In the genomic region with DNA sequence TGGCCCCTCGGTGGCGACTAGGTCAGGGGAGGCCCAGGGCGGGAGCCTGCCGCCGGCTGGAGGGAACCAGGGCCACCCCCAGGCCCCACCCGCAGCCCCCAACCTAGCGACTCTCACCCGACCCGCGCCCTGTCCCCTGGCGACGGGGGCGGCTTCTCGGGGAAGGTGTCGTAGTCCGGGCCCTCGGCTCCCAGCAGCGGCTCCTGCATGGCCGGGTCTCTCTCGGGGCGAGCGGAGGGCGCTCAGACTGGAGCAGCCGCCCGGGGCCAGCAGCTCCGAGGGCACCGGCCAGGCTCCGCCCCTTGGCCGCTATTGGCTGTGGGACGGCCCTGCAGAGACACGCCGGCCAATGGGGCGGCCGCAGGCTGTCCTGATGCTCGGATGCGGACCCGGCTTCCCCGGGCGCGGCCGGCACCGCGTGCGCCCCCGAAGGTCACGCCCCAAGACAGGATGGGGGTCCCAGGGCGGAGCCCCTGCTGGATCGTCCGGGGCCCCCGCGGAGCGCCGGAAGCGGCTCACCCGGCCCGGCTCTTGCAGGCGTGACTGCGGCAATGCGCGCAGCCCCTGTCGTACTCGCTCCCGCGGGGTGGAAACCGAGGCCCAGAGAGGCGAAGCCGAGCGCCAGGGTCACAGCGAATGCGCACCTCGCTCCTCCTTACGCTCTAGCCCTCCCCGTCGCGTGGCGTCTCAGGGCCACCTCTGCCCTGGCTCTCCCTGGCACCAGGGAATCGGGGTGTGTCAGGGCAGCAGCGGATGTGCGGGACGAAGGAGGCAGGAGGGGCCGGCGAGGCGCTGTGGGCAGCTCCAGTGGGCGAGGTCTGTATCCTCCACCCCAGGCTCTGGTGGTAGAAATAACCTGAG, we compare ENCODE assay signal across 1 cellular context.
TF ChIP-seq lines count a peak whose summit lies in the region.

A gene with protein sequence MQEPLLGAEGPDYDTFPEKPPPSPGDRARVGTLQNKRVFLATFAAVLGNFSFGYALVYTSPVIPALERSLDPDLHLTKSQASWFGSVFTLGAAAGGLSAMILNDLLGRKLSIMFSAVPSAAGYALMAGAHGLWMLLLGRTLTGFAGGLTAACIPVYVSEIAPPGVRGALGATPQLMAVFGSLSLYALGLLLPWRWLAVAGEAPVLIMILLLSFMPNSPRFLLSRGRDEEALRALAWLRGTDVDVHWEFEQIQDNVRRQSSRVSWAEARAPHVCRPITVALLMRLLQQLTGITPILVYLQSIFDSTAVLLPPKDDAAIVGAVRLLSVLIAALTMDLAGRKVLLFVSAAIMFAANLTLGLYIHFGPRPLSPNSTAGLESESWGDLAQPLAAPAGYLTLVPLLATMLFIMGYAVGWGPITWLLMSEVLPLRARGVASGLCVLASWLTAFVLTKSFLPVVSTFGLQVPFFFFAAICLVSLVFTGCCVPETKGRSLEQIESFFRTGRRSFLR (minus strand): TSS at position 249 of the 861 bp plus-strand sequence. CDS start 40 bp downstream, at position 209.

TF ChIP-seq in HepG2, 621 proteins besides CTCF, POLR2A, EP300 and RAD21 (continued from another document and continues in another):
- 0 out of 2 replicates have a peak, but pooled peaks have one; percentile 62 for TF ChIP-seq SIN3A (IDR thresholded peaks at IDR 0.05; ENCODE audit: borderline replicate concordance, low read depth, low read length)
- peak; percentile 57; the same call in 1 of the 2 replicates for TF ChIP-seq ZNF891 (CRISPR knock-in tag; IDR thresholded peaks at IDR 0.05)
- TF ChIP-seq FOXO1 (CRISPR knock-in tag; IDR thresholded peaks at IDR 0.05), result no peak
- TF ChIP-seq TFDP1 (CRISPR knock-in tag; IDR thresholded peaks at IDR 0.05; ENCODE audit: borderline replicate concordance), result peak; percentile 65; the same call in 1 of the 2 replicates
- TF ChIP-seq GATAD1 (CRISPR knock-in tag; IDR thresholded peaks at IDR 0.05), result peak; percentile 33; the same call in 1 of the 2 replicates
- peak; percentile 21; the same call in 1 of the 2 replicates for TF ChIP-seq ZNF609 (CRISPR knock-in tag; IDR thresholded peaks at IDR 0.05; ENCODE audit: borderline replicate concordance)
- TF ChIP-seq SUZ12 (IDR thresholded peaks at IDR 0.05; ENCODE audit: low read depth, low read length), result no peak
- TF ChIP-seq NFYC (CRISPR knock-in tag; IDR thresholded peaks at IDR 0.05), result peak; percentile 83
- peak; percentile 32 for TF ChIP-seq ARID5B (CRISPR knock-in tag; IDR thresholded peaks at IDR 0.05)
- TF ChIP-seq, protein P1, sequence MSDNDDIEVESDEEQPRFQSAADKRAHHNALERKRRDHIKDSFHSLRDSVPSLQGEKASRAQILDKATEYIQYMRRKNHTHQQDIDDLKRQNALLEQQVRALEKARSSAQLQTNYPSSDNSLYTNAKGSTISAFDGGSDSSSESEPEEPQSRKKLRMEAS (IDR thresholded peaks at IDR 0.05), result peak; percentile 80
- TF ChIP-seq ZNF44 (CRISPR knock-in tag; IDR thresholded peaks at IDR 0.05), result peak; percentile 66; the same call in 1 of the 2 replicates
- no peak for TF ChIP-seq ZNF232 (CRISPR knock-in tag; IDR thresholded peaks at IDR 0.05; ENCODE audit: borderline replicate concordance)
- TF ChIP-seq KDM5B (CRISPR knock-in tag; IDR thresholded peaks at IDR 0.05; ENCODE audit: borderline replicate concordance), result peak; percentile 93; the same call in 1 of the 2 replicates
- peak; percentile 77 for TF ChIP-seq POLR2G (IDR thresholded peaks at IDR 0.05; ENCODE audit: low read depth, low read length)
- no peak for TF ChIP-seq THAP11 (CRISPR knock-in tag; IDR thresholded peaks at IDR 0.05)
- no peak for TF ChIP-seq JDP2 (CRISPR knock-in tag; IDR thresholded peaks at IDR 0.05; ENCODE audit: borderline replicate concordance)
- peak; percentile 7 to 48; a peak in 1 of 4 replicates for TF ChIP-seq HMGXB4 (CRISPR knock-in tag; IDR thresholded peaks at IDR 0.05; ENCODE audit: borderline replicate concordance in 1 of 2, low read depth in 1 of 2)
- TF ChIP-seq ZNF318 (CRISPR knock-in tag; IDR thresholded peaks at IDR 0.05), result no peak
- peak; percentile 76 for TF ChIP-seq CSRNP1 (CRISPR knock-in tag; IDR thresholded peaks at IDR 0.05)
- TF ChIP-seq TBP (CRISPR knock-in tag; IDR thresholded peaks at IDR 0.05), result no peak
- peak; percentile 26 for TF ChIP-seq ASH2L (IDR thresholded peaks at IDR 0.05; ENCODE audit: insufficient read length, low read depth, low read length)
- peak; percentile 37; the same call in 1 of the 2 replicates for TF ChIP-seq ZNF343 (CRISPR knock-in tag; IDR thresholded peaks at IDR 0.05)
